ENCODE assay signal across 22 cellular contexts in genomic region chr12:38847247-38847646, GRCh38.
"Had no signal": no experiment of that assay in that cellular context is flagged by ENCODE, and none has a peak within 500 bp of the region (broad histone marks: within the 10 kb centered on the region; RNA-seq: fewer than 3 reads in every experiment).

No MANE protein-coding gene starts in this region.

- H3K27ac ChIP-seq: heart right ventricle, left ventricle myocardium inferior, parathyroid adenoma, psoas muscle, right lobe of liver, suprapubic skin, thyroid gland had no signal

- ATAC-seq: effector memory CD8-positive, alpha-beta T cell; heart right ventricle; left cardiac atrium; naive thymus-derived CD4-positive, alpha-beta T cell; psoas muscle; right lobe of liver; stimulated activated effector memory CD8-positive, alpha-beta T cell treated with anti-CD3 and anti-CD28 coated beads, Interleukin-12 subunit alpha, Interleukin-12 subunit beta, amount 100 ng/mL, for 72 hours; stimulated activated naive CD8-positive, alpha-beta T cell treated with anti-CD3 and anti-CD28 coated beads, Interleukin-15, Interleukin-2, amounts not matched to agents 100 U/mL and 50 U/mL, for 24 hours had no signal

- FAIRE-seq: frontal cortex, keratinocyte, urothelium cell line had no signal

- H3K4me1 ChIP-seq: parathyroid adenoma, psoas muscle, right lobe of liver, suprapubic skin, thyroid gland had no signal

- H3K27me3 ChIP-seq: heart right ventricle, right lobe of liver, suprapubic skin, thyroid gland had no signal

- H3K9me3 ChIP-seq: heart right ventricle, left ventricle myocardium inferior, psoas muscle, right lobe of liver, suprapubic skin, thyroid gland had no signal

- H3K36me3 ChIP-seq: left ventricle myocardium inferior, right lobe of liver, suprapubic skin, thyroid gland had no signal

- DNase-seq: effector memory CD8-positive, alpha-beta T cell; erythroblast; heart right ventricle; hypothalamus; left cardiac atrium; left ventricle myocardium inferior; naive thymus-derived CD4-positive, alpha-beta T cell; nephron progenitor cell; psoas muscle; retina; right lobe of liver; stimulated activated CD4-positive, alpha-beta T cell treated with anti-CD3 and anti-CD28 coated beads, Interleukin-4, amount 100 ng/mL, for 1 hour; stimulated activated CD8-positive, alpha-beta memory T cell treated with anti-CD3 and anti-CD28 coated beads, Interleukin-4, amount 100 ng/mL, for 48 hours; stimulated activated naive CD8-positive, alpha-beta T cell treated with anti-CD3 and anti-CD28 coated beads, Interleukin-15, Interleukin-2, amounts not matched to agents 100 U/mL and 50 U/mL, for 24 hours; thyroid gland had no signal

- H3K4me3 ChIP-seq: heart right ventricle, left ventricle myocardium inferior, lung, psoas muscle, right lobe of liver, suprapubic skin, thyroid gland had no signal
